Comparison of ENCODE assay signal across 21 cellular contexts in the genomic region with DNA sequence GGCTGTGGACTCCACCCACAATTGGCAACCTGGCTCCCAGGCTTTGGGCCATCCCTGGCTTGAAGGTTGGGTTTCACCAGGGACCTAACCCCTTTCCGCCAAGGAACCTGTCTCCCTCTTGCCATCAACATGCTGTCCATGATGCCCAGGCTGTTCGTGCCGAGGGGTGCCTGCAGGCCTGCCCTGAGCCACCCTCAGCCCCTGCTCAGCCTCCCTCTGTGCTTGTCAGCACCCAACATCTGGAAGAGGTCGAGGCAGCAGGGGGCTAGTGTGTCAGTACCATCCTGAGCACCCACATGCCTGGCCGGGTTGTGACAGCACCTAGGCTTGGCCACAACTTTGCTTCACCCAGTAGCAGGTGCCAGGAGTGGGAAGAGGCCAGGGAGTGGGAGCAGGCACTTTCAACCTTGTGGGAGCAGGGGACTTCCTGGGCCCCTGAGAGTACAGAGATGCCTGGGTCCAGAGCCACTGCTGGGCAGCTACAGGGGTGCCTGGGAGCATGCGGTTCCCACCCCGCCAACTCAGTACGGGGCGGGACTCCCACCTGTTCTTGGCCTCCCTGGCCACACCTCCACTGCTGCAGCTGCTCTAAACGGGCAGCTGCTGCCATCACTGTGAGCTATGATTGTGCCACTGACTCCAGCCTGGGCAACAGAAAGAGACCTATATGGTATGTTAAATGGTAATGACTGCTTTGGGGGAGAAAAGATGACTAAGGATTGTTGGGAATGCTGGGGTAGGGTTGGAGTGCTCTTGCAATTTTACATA. TPM values are rescaled to one million over a fixed set of nuclear protein-coding genes. Genes with fewer than 3 reads are reported as not detected.
"Had no signal": no experiment of that assay in that cellular context is flagged by ENCODE, and none has a peak within 500 bp of the region (broad histone marks: within the 10 kb centered on the region; RNA-seq: fewer than 3 reads in every experiment).

No MANE protein-coding gene starts in this region.

- H3K9me3 Mint-ChIP-seq: activated naive CD4-positive, alpha-beta T cell treated with anti-CD3 and anti-CD28 coated beads, Interleukin-2, amount 50 U/mL, for 24 hours; activated T-helper 1 cell treated with anti-CD3 and anti-CD28 coated beads, Interleukin-12 subunit alpha, Interleukin-12 subunit beta, Interleukin-2, Interleukin-4 antibody, amounts not matched to agents 30 ng/mL and 10 ng/mL and 1 ng/mL, durations not matched to agents 14 hours and 24 hours and 36 hours; neural crest cell; stimulated activated effector memory CD8-positive, alpha-beta T cell treated with anti-CD3 and anti-CD28 coated beads, Interleukin-12 subunit alpha, Interleukin-12 subunit beta, amount 100 ng/mL, for 72 hours had no signal

- H3K4me3 Mint-ChIP-seq: activated CD8-positive, alpha-beta T cell treated with anti-CD3 and anti-CD28 coated beads, Interleukin-2, amount 10 ng/mL, durations not matched to agents 7 days and 5 days; activated naive CD4-positive, alpha-beta T cell treated with anti-CD3 and anti-CD28 coated beads, Interleukin-2, amount 50 U/mL, for 24 hours; activated T-helper 1 cell treated with anti-CD3 and anti-CD28 coated beads, Interleukin-12 subunit alpha, Interleukin-12 subunit beta, Interleukin-2, Interleukin-4 antibody, amounts not matched to agents 30 ng/mL and 10 ng/mL and 1 ng/mL, durations not matched to agents 14 hours and 24 hours and 36 hours; naive thymus-derived CD4-positive, alpha-beta T cell; neural crest cell; stimulated activated effector memory CD8-positive, alpha-beta T cell treated with anti-CD3 and anti-CD28 coated beads, Interleukin-12 subunit alpha, Interleukin-12 subunit beta, amount 100 ng/mL, for 72 hours had no signal

- H3K4me3 ChIP-seq: coronary artery, hepatocyte, left ventricle myocardium inferior, prostate gland, right atrium auricular region, skin epidermis, tibial artery had no signal

- H3K4me1 Mint-ChIP-seq: neural crest cell had no signal

- H3K27ac Mint-ChIP-seq: activated CD8-positive, alpha-beta T cell treated with anti-CD3 and anti-CD28 coated beads, Interleukin-2, amount 10 ng/mL, durations not matched to agents 7 days and 5 days; activated naive CD4-positive, alpha-beta T cell treated with anti-CD3 and anti-CD28 coated beads, Interleukin-2, amount 50 U/mL, for 24 hours; activated T-helper 1 cell treated with anti-CD3 and anti-CD28 coated beads, Interleukin-12 subunit alpha, Interleukin-12 subunit beta, Interleukin-2, Interleukin-4 antibody, amounts not matched to agents 30 ng/mL and 10 ng/mL and 1 ng/mL, durations not matched to agents 14 hours and 24 hours and 36 hours; stimulated activated effector memory CD8-positive, alpha-beta T cell treated with anti-CD3 and anti-CD28 coated beads, Interleukin-12 subunit alpha, Interleukin-12 subunit beta, amount 100 ng/mL, for 72 hours had no signal

- DNase-seq: activated CD4-positive, alpha-beta T cell treated with anti-CD3 and anti-CD28 coated beads for 1 hour; activated CD4-positive, alpha-beta T cell treated with anti-CD3 and anti-CD28 coated beads, Interleukin-2, amount 50 U/mL, for 1 hour; activated CD8-positive, alpha-beta T cell treated with anti-CD3 and anti-CD28 coated beads, Interleukin-2, amount 10 ng/mL, durations not matched to agents 7 days and 5 days; activated gamma-delta T cell treated with Interleukin-2 at 50 U/mL for 16 hours; cerebellar nuclear complex; foreskin fibroblast; left ventricle myocardium inferior; naive thymus-derived CD4-positive, alpha-beta T cell; stimulated activated CD4-positive, alpha-beta T cell treated with anti-CD3 and anti-CD28 coated beads, Interleukin-2, amount 100 ng/mL, for 24 hours; stimulated activated naive CD8-positive, alpha-beta T cell treated with anti-CD3 and anti-CD28 coated beads, Interleukin-15, amount 100 ng/mL, for 72 hours; T-helper 9 cell; tibial artery had no signal

- H3K36me3 Mint-ChIP-seq: activated naive CD4-positive, alpha-beta T cell treated with anti-CD3 and anti-CD28 coated beads, Interleukin-2, amount 50 U/mL, for 24 hours; stimulated activated effector memory CD8-positive, alpha-beta T cell treated with anti-CD3 and anti-CD28 coated beads, Interleukin-12 subunit alpha, Interleukin-12 subunit beta, amount 100 ng/mL, for 72 hours had no signal

- H3K27me3 ChIP-seq: hepatocyte, right atrium auricular region, tibial artery had no signal

- H3K4me1 ChIP-seq: prostate gland had no signal

- H3K27me3 Mint-ChIP-seq: activated naive CD4-positive, alpha-beta T cell treated with anti-CD3 and anti-CD28 coated beads, Interleukin-2, amount 50 U/mL, for 24 hours; naive thymus-derived CD4-positive, alpha-beta T cell; stimulated activated naive CD8-positive, alpha-beta T cell treated with anti-CD3 and anti-CD28 coated beads, Interleukin-15, amount 100 ng/mL, for 72 hours had no signal

- ATAC-seq: activated CD8-positive, alpha-beta T cell treated with anti-CD3 and anti-CD28 coated beads, Interleukin-2, amount 10 ng/mL, durations not matched to agents 7 days and 5 days; naive thymus-derived CD4-positive, alpha-beta T cell; stimulated activated effector memory CD8-positive, alpha-beta T cell treated with anti-CD3 and anti-CD28 coated beads, Interleukin-12 subunit alpha, Interleukin-12 subunit beta, amount 100 ng/mL, for 72 hours; stimulated activated naive CD8-positive, alpha-beta T cell treated with anti-CD3 and anti-CD28 coated beads, Interleukin-15, amount 100 ng/mL, for 72 hours had no signal

- H3K9me3 ChIP-seq: prostate gland, right atrium auricular region, tibial artery had no signal

- H3K27ac ChIP-seq: coronary artery, hepatocyte, prostate gland, skin epidermis, tibial artery had no signal

- H3K36me3 ChIP-seq: left ventricle myocardium inferior, prostate gland, right atrium auricular region, tibial artery had no signal

RNA-seq across cellular contexts. Expression of a gene that starts 6.3 kb away (rescaled TPM):
- total RNA-seq: hepatocyte, neural crest cell had no signal
- polyA plus RNA-seq: hepatocyte; naive thymus-derived CD4-positive, alpha-beta T cell had no signal
